In genomic region chr9:19120846-19121245, GRCh38 we compare ENCODE assay signal across 19 cellular contexts. TPM values are rescaled to one million over a fixed set of nuclear protein-coding genes. Genes with fewer than 3 reads are reported as not detected.
DNase-seq lines count a peak whose midpoint lies in the region; ATAC-seq and TF ChIP-seq lines count a peak whose summit lies in the region.
"Had no signal": no experiment of that assay in that cellular context is flagged by ENCODE, and none has a peak within 500 bp of the region (broad histone marks: within the 10 kb centered on the region; RNA-seq: fewer than 3 reads in every experiment).

No MANE protein-coding gene starts in this region.

- H3K4me1 ChIP-seq in breast epithelium (no peaks in the 10 kb centered on the region), right lobe of liver (peaks cover 0 to 64% (median 20%) of the 10 kb centered on the region in 4 donors), skeletal muscle tissue (ENCODE audit: control insufficient read depth in 3 of 3, insufficient read depth in 3 of 3, low read length in 3 of 3) (peaks cover 28 to 48% (median 31%) of the 10 kb centered on the region in 3 donors)

- H3K27me3 Mint-ChIP-seq in MCF 10A (ENCODE audit: insufficient read depth, unreplicated experiment): no peaks in the 10 kb centered on the region
- H3K27me3 Mint-ChIP-seq: CD4-positive, alpha-beta T cell had no signal

- peak overlapping the region in 1 of 3 donors; percentile 7 for H3K9ac ChIP-seq in skeletal muscle tissue (ENCODE audit: low read depth in 1 of 3, low read length in 3 of 3)

- 77% methylated on average over 3 of the region's 6 CpGs for WGBS in right lobe of liver (ENCODE audit: insufficient coverage, low coverage, low lambda C conversion rate, missing lambda C conversion rate)

- BruUV-seq in MCF 10A (replicated peaks; lab: Mats Ljungman, UMichigan): no TSS peak

- CTCF ChIA-PET in MCF 10A (lab: Yijun Ruan, JAX): interaction anchor here (0.9 to 1.0 kb wide), 2 partner anchors 20 to 53 kb away, joined by 3 to 5 read pairs; no protein-coding TSS in a partner anchor

- POLR2A ChIA-PET in MCF 10A (lab: Yijun Ruan, JAX): no interaction called here

- peaks cover 16% of the 10 kb centered on the region for H3K4me1 Mint-ChIP-seq in MCF 10A (ENCODE audit: insufficient read depth, unreplicated experiment)

- H3K4me3 Mint-ChIP-seq in MCF 10A (ENCODE audit: unreplicated experiment): no peak overlapping the region
- H3K4me3 Mint-ChIP-seq: CD4-positive, alpha-beta T cell; HFFc6 had no signal

- H3K9me3 ChIP-seq in breast epithelium (no peaks in the 10 kb centered on the region), right lobe of liver (no peaks in the 10 kb centered on the region), skeletal muscle tissue (ENCODE audit: control insufficient read depth in 3 of 3, low read length in 3 of 3) (no peaks in the 10 kb centered on the region)
- H3K9me3 ChIP-seq: BLaER1 treated with 17β-estradiol and CSF1 and Interleukin-3, amounts not matched to agents 10 nM and 100 nM had no signal

- peaks cover 6% of the 10 kb centered on the region for H3K36me3 Mint-ChIP-seq in MCF 10A (ENCODE audit: insufficient read depth, unreplicated experiment)

- H3K27me3 ChIP-seq in breast epithelium (no peaks in the 10 kb centered on the region), right lobe of liver (no peaks in the 10 kb centered on the region), skeletal muscle tissue (ENCODE audit: control insufficient read depth in 3 of 3, insufficient read depth in 3 of 3, low read length in 3 of 3) (no peaks in the 10 kb centered on the region)
- H3K27me3 ChIP-seq: BLaER1 treated with 17β-estradiol and CSF1 and Interleukin-3, amounts not matched to agents 10 nM and 100 nM had no signal

- H3K36me3 ChIP-seq in breast epithelium (peaks cover 4% of the 10 kb centered on the region), right lobe of liver (peaks cover 6 to 94% (median 67%) of the 10 kb centered on the region in 4 donors), skeletal muscle tissue (ENCODE audit: control insufficient read depth in 3 of 3, insufficient read depth in 3 of 3, low read length in 3 of 3) (peaks cover 53 to 73% (median 71%) of the 10 kb centered on the region in 3 donors)

- intact Hi-C loops in breast epithelium (cut with DNase I; ENCODE audit: low total_unique reads): no loop called here
- intact Hi-C loops in MCF 10A (cut with micrococcal nuclease): no loop called here
- intact Hi-C loops in right lobe of liver (cut with DNase I): loop anchor here in 1 of 2 donors (10.0 kb wide), 1 partner anchor 54 kb away; no protein-coding TSS in a partner anchor

- TF ChIP-seq POLR2A in breast epithelium (IDR thresholded peaks at IDR 0.05) (peak; percentile 25), right lobe of liver (IDR thresholded peaks at IDR 0.05) (peak; percentile 45)

- DNase-seq in breast epithelium (ENCODE audit: low spot score in 2 of 2): no peak
- DNase-seq in MCF 10A (ENCODE audit: unreplicated experiment): no peak
- DNase-seq in coronary artery (ENCODE audit: low spot score): no peak
- DNase-seq in right lobe of liver: no peak
- no peak for DNase-seq in SHP77 treated with DMSO at 0.1 percent for 48 hours (lab: John Stamatoyannopoulos, UW)
- DNase-seq: 8988T; ACHN; Calu3; CD4-positive, alpha-beta T cell; DMS 273 treated with DMSO at 0.1 percent for 48 hours; DMS79; HCEC 1CT; HFFc6 had no signal

- peak overlapping the region in 1 of 3 donors; percentile 45 for H3K4me3 ChIP-seq in breast epithelium
- H3K4me3 ChIP-seq in coronary artery: peak overlapping the region; percentile 19
- no peak overlapping the region for H3K4me3 ChIP-seq in right lobe of liver
- H3K4me3 ChIP-seq in skeletal muscle tissue (ENCODE audit: low read length in 3 of 3): no peak overlapping the region
- H3K4me3 ChIP-seq: GM12878 had no signal

- peak overlapping the region in 1 of 2 donors; percentile 64 for H3K27ac ChIP-seq in breast epithelium
- H3K27ac ChIP-seq in coronary artery: peak overlapping the region in 1 of 2 donors; percentile 6
- H3K27ac ChIP-seq in right lobe of liver: no peak overlapping the region
- peak overlapping the region; percentile 5 for H3K27ac ChIP-seq in skeletal muscle tissue (ENCODE audit: low read depth, low read length)
- H3K27ac ChIP-seq: BLaER1 treated with 17β-estradiol and CSF1 and Interleukin-3, amounts not matched to agents 10 nM and 100 nM; HL-60 had no signal

- no peak overlapping the region for H3K27ac Mint-ChIP-seq in MCF 10A (ENCODE audit: low read depth, unreplicated experiment)
- H3K27ac Mint-ChIP-seq: CD4-positive, alpha-beta T cell had no signal

- no peak for ATAC-seq in right lobe of liver
- no peak for ATAC-seq in HG03175 (IDR thresholded peaks at IDR 0.05; ENCODE audit: unreplicated experiment)
- ATAC-seq in GM19467 (IDR thresholded peaks at IDR 0.05; ENCODE audit: unreplicated experiment): no peak
- ATAC-seq: GM12878 had no signal

- H3K9me3 Mint-ChIP-seq in MCF 10A (ENCODE audit: unreplicated experiment): no peaks in the 10 kb centered on the region
- H3K9me3 Mint-ChIP-seq: CD4-positive, alpha-beta T cell; HFFc6 had no signal

- TF ChIP-seq CTCF in breast epithelium (IDR thresholded peaks at IDR 0.05): no peak
- no peak for TF ChIP-seq CTCF in MCF 10A (IDR thresholded peaks at IDR 0.05; ENCODE audit: unreplicated experiment)
- TF ChIP-seq CTCF in coronary artery (IDR thresholded peaks at IDR 0.05): no peak
- no peak for TF ChIP-seq CTCF in right lobe of liver (IDR thresholded peaks at IDR 0.05)

RNA-seq across cellular contexts. Expression of gene PLIN2, which starts 6.4 kb away (rescaled TPM):
- total RNA-seq in breast epithelium (1,000 to 10,000 TPM in 2 of 3 donors, 100 to 1,000 TPM in 1; 258 to 1,598 (median 1,157) TPM), MCF 10A (2022) (not detected in 2 replicates), right lobe of liver (1,000 to 10,000 TPM in 2 of 6 experiments, 100 to 1,000 TPM in 4; 151 to 2,070 (median 532) TPM), skeletal muscle tissue (72.5 TPM)
- total RNA-seq: Calu3 had no signal

RNA-seq across cellular contexts. Expression of gene HAUS6, which starts 18.1 kb away (rescaled TPM):
- total RNA-seq in breast epithelium (10 to 100 TPM in 2 of 3 donors, 1 to 10 TPM in 1; 8.5 to 14.0 (median 10.5) TPM), MCF 10A (2022) (15.8 and 16.2 TPM in 2 replicates), right lobe of liver (1 to 10 TPM; 2.9 to 8.1 (median 4.3) TPM), skeletal muscle tissue (10.4 TPM)

Comparison
In these comparisons a context has a peak if more than half of its experiments do, and no peak if none do; other contexts are left out.
1. RNA of gene PLIN2, which starts 6.4 kb away (total RNA-seq): 258 to 1,598 TPM in breast epithelium, 151 to 2,070 TPM in right lobe of liver and 72.5 TPM in skeletal muscle tissue (single experiment); not detected in MCF 10A; every median in the first group is over 10 times any median in the second.